ENCODE assay signal across 1 cellular context in genomic region chr9:35658144-35658893, GRCh38.
TF ChIP-seq lines count a peak whose summit lies in the region.

Gene CCDC107 (plus strand): TSS chr9:35658292. CDS start chr9:35658380, 88 bp downstream.

TF ChIP-seq in HepG2, 621 proteins besides CTCF, POLR2A, EP300 and RAD21 (continued from another document and continues in another):
- TF ChIP-seq MXD3 (CRISPR knock-in tag; IDR thresholded peaks at IDR 0.05) (peak; percentile 81), CBX1 (IDR thresholded peaks at IDR 0.05; ENCODE audit: low read depth) (no peak), DBP (CRISPR knock-in tag; IDR thresholded peaks at IDR 0.05; ENCODE audit: not compliant biosample characterization) (no peak), ATAD3A (CRISPR knock-in tag; IDR thresholded peaks at IDR 0.05) (no peak), ZNF619 (CRISPR knock-in tag; IDR thresholded peaks at IDR 0.05) (no peak), ZNF574 (CRISPR knock-in tag; IDR thresholded peaks at IDR 0.05) (peak; percentile 86), BRCA1 (CRISPR knock-in tag; IDR thresholded peaks at IDR 0.05) (no peak), MZF1 (CRISPR knock-in tag; IDR thresholded peaks at IDR 0.05; ENCODE audit: borderline replicate concordance) (no peak), ZKSCAN1 (IDR thresholded peaks at IDR 0.05; ENCODE audit: low read length) (no peak), ATF7-NPFF (CRISPR knock-in tag; IDR thresholded peaks at IDR 0.05; ENCODE audit: low read depth) (no peak), HNF4G (IDR thresholded peaks at IDR 0.05; ENCODE audit: borderline replicate concordance, low read depth, low read length) (no peak), HNF4G (CRISPR knock-in tag; IDR thresholded peaks at IDR 0.05; ENCODE audit: borderline replicate concordance, low read depth) (no peak), MIER3 (CRISPR knock-in tag; IDR thresholded peaks at IDR 0.05; ENCODE audit: borderline replicate concordance) (no peak), RORA (CRISPR knock-in tag; IDR thresholded peaks at IDR 0.05) (no peak), CC2D1A (CRISPR knock-in tag; IDR thresholded peaks at IDR 0.05) (no peak), HOXA9 (CRISPR knock-in tag; IDR thresholded peaks at IDR 0.05; ENCODE audit: borderline replicate concordance) (no peak; the same call in 1 of the 2 replicates), NCOA2 (CRISPR knock-in tag; IDR thresholded peaks at IDR 0.05) (peak; percentile 15; the same call in 1 of the 2 replicates), SP5 (CRISPR knock-in tag; IDR thresholded peaks at IDR 0.05; ENCODE audit: borderline replicate concordance, low read depth) (no peak), ZBTB8A (CRISPR knock-in tag; IDR thresholded peaks at IDR 0.05; ENCODE audit: borderline replicate concordance, low read depth) (no peak), MED13 (CRISPR knock-in tag; IDR thresholded peaks at IDR 0.05) (no peak), CREBL2 (CRISPR knock-in tag; IDR thresholded peaks at IDR 0.05; ENCODE audit: borderline replicate concordance) (no peak), ZC3H4 (CRISPR knock-in tag; IDR thresholded peaks at IDR 0.05; ENCODE audit: borderline replicate concordance) (no peak; the same call in 1 of the 2 replicates), SP140L (CRISPR knock-in tag; IDR thresholded peaks at IDR 0.05; ENCODE audit: borderline replicate concordance) (no peak), BATF2 (CRISPR knock-in tag; IDR thresholded peaks at IDR 0.05) (no peak), BCL3 (CRISPR knock-in tag; IDR thresholded peaks at IDR 0.05) (no peak), ZKSCAN8 (CRISPR knock-in tag; IDR thresholded peaks at IDR 0.05; ENCODE audit: borderline replicate concordance) (peak; percentile 62; the same call in 1 of the 2 replicates), ZBTB38 (CRISPR knock-in tag; IDR thresholded peaks at IDR 0.05) (no peak; the same call in none of the 2 replicates), PITX1 (CRISPR knock-in tag; IDR thresholded peaks at IDR 0.05) (peak; percentile 48; the same call in 1 of the 2 replicates), ZNF589 (CRISPR knock-in tag; conservative IDR thresholded peaks at IDR 0.05) (no peak), PRPF4 (IDR thresholded peaks at IDR 0.05; ENCODE audit: low read depth, low read length, poor library complexity, severe bottlenecking) (no peak), ZFP36 (IDR thresholded peaks at IDR 0.05; ENCODE audit: borderline replicate concordance, low read depth, low read length, partially characterized antibody) (no peak), U2AF2 (IDR thresholded peaks at IDR 0.05; ENCODE audit: low read depth, low read length) (no peak), GABPB1 (CRISPR knock-in tag; IDR thresholded peaks at IDR 0.05) (peak; percentile 80; the same call in 1 of the 2 replicates), ZNF850 (CRISPR knock-in tag; conservative IDR thresholded peaks at IDR 0.05) (no peak), ZNF691 (CRISPR knock-in tag; IDR thresholded peaks at IDR 0.05; ENCODE audit: borderline replicate concordance, low read depth) (no peak), ZNF225 (CRISPR knock-in tag; IDR thresholded peaks at IDR 0.05) (0 out of 2 replicates have a peak, but pooled peaks have one; percentile 65), ZNF224 (CRISPR knock-in tag; IDR thresholded peaks at IDR 0.05) (no peak), SAFB2 (CRISPR knock-in tag; IDR thresholded peaks at IDR 0.05; ENCODE audit: borderline replicate concordance, low read depth) (no peak; the same call in 1 of the 2 replicates), NBN (conservative IDR thresholded peaks at IDR 0.05) (no peak), KLF12 (CRISPR knock-in tag; IDR thresholded peaks at IDR 0.05; ENCODE audit: borderline replicate concordance) (peak; percentile 34; the same call in 1 of the 2 replicates), ZNF562 (CRISPR knock-in tag; IDR thresholded peaks at IDR 0.05; ENCODE audit: borderline replicate concordance) (no peak), DNMT1 (CRISPR knock-in tag; IDR thresholded peaks at IDR 0.05) (no peak; the same call in 1 of the 2 replicates), ZNF773 (CRISPR knock-in tag; IDR thresholded peaks at IDR 0.05; ENCODE audit: borderline replicate concordance) (peak; percentile 42; the same call in 1 of the 2 replicates), DMTF1 (CRISPR knock-in tag; IDR thresholded peaks at IDR 0.05) (0 out of 2 replicates have a peak, but pooled peaks have one; percentile 45), FOXK2 (IDR thresholded peaks at IDR 0.05) (no peak), ZNF280B (CRISPR knock-in tag; IDR thresholded peaks at IDR 0.05; ENCODE audit: borderline replicate concordance) (peak; percentile 37), CENPBD1 (CRISPR knock-in tag; IDR thresholded peaks at IDR 0.05; ENCODE audit: borderline replicate concordance, low read depth) (no peak), RFX1 (IDR thresholded peaks at IDR 0.05) (no peak; the same call in 1 of the 2 replicates), ZNF616 (CRISPR knock-in tag; IDR thresholded peaks at IDR 0.05; ENCODE audit: low read depth) (no peak), KAT8 (CRISPR knock-in tag; IDR thresholded peaks at IDR 0.05) (no peak; the same call in 1 of the 2 replicates), ZUFSP (CRISPR knock-in tag; IDR thresholded peaks at IDR 0.05; ENCODE audit: borderline replicate concordance) (no peak), ZBTB42 (CRISPR knock-in tag; IDR thresholded peaks at IDR 0.05) (no peak; the same call in none of the 2 replicates), PHF8 (CRISPR knock-in tag; IDR thresholded peaks at IDR 0.05) (peak; percentile 88), CSRNP2 (CRISPR knock-in tag; conservative IDR thresholded peaks at IDR 0.05; ENCODE audit: low read depth) (no peak), ZNF564 (CRISPR knock-in tag; IDR thresholded peaks at IDR 0.05) (0 out of 2 replicates have a peak, but pooled peaks have one; percentile 40), MED8 (CRISPR knock-in tag; IDR thresholded peaks at IDR 0.05; ENCODE audit: insufficient replicate concordance) (peak; percentile 80), HNRNPLL (IDR thresholded peaks at IDR 0.05; ENCODE audit: low read depth, low read length, poor library complexity, severe bottlenecking) (peak; percentile 88), WIZ (CRISPR knock-in tag; IDR thresholded peaks at IDR 0.05) (no peak)
